ENCODE assay signal across 1 cellular context in the genomic region with DNA sequence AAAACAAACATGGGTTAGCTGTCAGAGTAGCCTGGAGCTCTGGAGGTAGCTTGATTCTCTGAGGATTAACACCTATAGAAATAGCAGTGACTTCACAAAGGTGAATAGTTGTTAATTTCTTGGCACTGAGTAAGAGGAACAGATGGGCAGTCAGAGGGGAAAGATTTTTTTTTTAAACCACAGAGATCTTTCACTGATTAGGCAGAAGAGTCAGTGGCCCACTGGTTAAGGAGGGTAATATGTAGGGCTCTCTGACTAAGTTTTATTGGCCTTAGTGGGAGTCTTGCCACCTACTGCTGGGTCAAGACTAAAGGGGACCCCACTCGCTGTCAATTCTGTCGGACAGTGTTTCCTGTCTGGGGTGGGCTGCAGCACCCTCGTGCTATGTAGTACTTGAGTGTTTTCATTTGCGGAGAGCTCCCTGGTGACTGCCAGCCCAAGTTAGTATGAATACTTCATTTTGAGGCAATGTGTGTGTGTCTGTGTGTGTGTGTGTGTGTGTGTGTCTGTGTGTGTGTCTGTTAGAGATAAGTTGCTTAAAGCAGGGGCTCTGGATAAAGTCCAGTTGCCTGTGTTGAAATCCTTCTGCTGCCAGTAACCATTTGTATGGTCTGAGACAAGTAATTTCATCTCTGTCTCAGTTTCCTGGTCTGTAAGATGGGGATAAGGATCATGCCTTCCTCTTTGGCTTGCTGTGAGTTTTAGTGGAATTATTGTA.
A peak's percentile ranks its signal among the peaks of the same experiment; 100 is the strongest.
TF ChIP-seq lines count a peak whose summit lies in the region.

No MANE protein-coding gene starts in this region.

TF ChIP-seq in HepG2, 621 proteins besides CTCF, POLR2A, EP300 and RAD21 (continued from another document):
- TF ChIP-seq, protein P1, sequence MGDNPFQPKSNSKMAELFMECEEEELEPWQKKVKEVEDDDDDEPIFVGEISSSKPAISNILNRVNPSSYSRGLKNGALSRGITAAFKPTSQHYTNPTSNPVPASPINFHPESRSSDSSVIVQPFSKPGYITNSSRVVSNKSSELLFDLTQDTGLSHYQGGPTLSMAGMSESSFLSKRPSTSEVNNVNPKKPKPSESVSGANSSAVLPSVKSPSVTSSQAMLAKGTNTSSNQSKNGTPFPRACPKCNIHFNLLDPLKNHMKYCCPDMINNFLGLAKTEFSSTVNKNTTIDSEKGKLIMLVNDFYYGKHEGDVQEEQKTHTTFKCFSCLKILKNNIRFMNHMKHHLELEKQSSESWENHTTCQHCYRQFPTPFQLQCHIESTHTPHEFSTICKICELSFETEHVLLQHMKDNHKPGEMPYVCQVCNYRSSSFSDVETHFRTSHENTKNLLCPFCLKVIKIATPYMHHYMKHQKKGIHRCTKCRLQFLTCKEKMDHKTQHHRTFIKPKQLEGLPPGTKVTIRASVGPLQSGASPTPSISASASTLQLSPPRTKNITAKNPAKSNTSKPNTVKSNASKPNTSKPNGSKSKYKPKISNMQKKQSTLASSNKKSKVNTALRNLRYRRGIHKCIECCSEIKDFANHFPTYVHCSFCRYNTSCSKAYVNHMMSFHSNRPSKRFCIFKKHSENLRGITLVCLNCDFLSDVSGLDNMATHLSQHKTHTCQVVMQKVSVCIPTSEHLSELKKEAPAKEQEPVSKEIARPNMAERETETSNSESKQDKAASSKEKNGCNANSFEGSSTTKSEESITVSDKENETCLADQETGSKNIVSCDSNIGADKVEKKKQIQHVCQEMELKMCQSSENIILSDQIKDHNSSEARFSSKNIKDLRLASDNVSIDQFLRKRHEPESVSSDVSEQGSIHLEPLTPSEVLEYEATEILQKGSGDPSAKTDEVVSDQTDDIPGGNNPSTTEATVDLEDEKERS (CRISPR knock-in tag; IDR thresholded peaks at IDR 0.05), result no peak
- TF ChIP-seq MED1 (CRISPR knock-in tag; IDR thresholded peaks at IDR 0.05) (peak; percentile 44; the same call in 1 of the 2 replicates), EEA1 (CRISPR knock-in tag; IDR thresholded peaks at IDR 0.05; ENCODE audit: borderline replicate concordance) (no peak), ISL2 (CRISPR knock-in tag; IDR thresholded peaks at IDR 0.05) (0 out of 2 replicates have a peak, but pooled peaks have one; percentile 27), ZNF136 (CRISPR knock-in tag; IDR thresholded peaks at IDR 0.05; ENCODE audit: low read depth) (no peak), CCDC6 (CRISPR knock-in tag; IDR thresholded peaks at IDR 0.05) (no peak), ZBTB7B (CRISPR knock-in tag; IDR thresholded peaks at IDR 0.05) (0 out of 2 replicates have a peak, but pooled peaks have one; percentile 26), ADNP (CRISPR knock-in tag; IDR thresholded peaks at IDR 0.05) (0 out of 2 replicates have a peak, but pooled peaks have one; percentile 52), ZNF816 (CRISPR knock-in tag; IDR thresholded peaks at IDR 0.05; ENCODE audit: borderline replicate concordance) (no peak), ZNF3 (CRISPR knock-in tag; IDR thresholded peaks at IDR 0.05) (peak; percentile 74; the same call in 1 of the 2 replicates), KDM1A (CRISPR knock-in tag; IDR thresholded peaks at IDR 0.05) (peak; percentile 98), SATB2 (CRISPR knock-in tag; IDR thresholded peaks at IDR 0.05) (no peak), POGZ (CRISPR knock-in tag; IDR thresholded peaks at IDR 0.05) (0 out of 2 replicates have a peak, but pooled peaks have one; percentile 16), ZMYM4 (CRISPR knock-in tag; IDR thresholded peaks at IDR 0.05) (peak; percentile 66), ZNF451 (CRISPR knock-in tag; IDR thresholded peaks at IDR 0.05) (no peak), ZNF652 (CRISPR knock-in tag; IDR thresholded peaks at IDR 0.05; ENCODE audit: borderline replicate concordance, low read depth) (peak; percentile 52; the same call in 1 of the 2 replicates), ZNF672 (CRISPR knock-in tag; IDR thresholded peaks at IDR 0.05) (no peak), ZSCAN25 (CRISPR knock-in tag; IDR thresholded peaks at IDR 0.05) (0 out of 2 replicates have a peak, but pooled peaks have one; percentile 18), DNMT3B (CRISPR knock-in tag; conservative IDR thresholded peaks at IDR 0.05) (no peak), JUN (CRISPR knock-in tag; IDR thresholded peaks at IDR 0.05) (no peak), NCOA2 (CRISPR knock-in tag; IDR thresholded peaks at IDR 0.05) (peak; percentile 38; the same call in 1 of the 2 replicates), SETDB1 (CRISPR knock-in tag; IDR thresholded peaks at IDR 0.05; ENCODE audit: borderline replicate concordance) (no peak), SAP130 (CRISPR knock-in tag; IDR thresholded peaks at IDR 0.05; ENCODE audit: low read depth) (0 out of 2 replicates have a peak, but pooled peaks have one; percentile 13), CEBPG (CRISPR knock-in tag; IDR thresholded peaks at IDR 0.05) (peak; percentile 68), ZBTB7A (CRISPR knock-in tag; IDR thresholded peaks at IDR 0.05) (no peak), NR2F6 (IDR thresholded peaks at IDR 0.05) (peak; percentile 26; the same call in 1 of the 2 replicates), NR2F6 (CRISPR knock-in tag; IDR thresholded peaks at IDR 0.05) (no peak)
- TF ChIP-seq, protein P2, sequence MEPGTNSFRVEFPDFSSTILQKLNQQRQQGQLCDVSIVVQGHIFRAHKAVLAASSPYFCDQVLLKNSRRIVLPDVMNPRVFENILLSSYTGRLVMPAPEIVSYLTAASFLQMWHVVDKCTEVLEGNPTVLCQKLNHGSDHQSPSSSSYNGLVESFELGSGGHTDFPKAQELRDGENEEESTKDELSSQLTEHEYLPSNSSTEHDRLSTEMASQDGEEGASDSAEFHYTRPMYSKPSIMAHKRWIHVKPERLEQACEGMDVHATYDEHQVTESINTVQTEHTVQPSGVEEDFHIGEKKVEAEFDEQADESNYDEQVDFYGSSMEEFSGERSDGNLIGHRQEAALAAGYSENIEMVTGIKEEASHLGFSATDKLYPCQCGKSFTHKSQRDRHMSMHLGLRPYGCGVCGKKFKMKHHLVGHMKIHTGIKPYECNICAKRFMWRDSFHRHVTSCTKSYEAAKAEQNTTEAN (CRISPR knock-in tag; conservative IDR thresholded peaks at IDR 0.05), result 0 out of 2 replicates have a peak, but pooled peaks have one; percentile 49
- TF ChIP-seq, protein P3, sequence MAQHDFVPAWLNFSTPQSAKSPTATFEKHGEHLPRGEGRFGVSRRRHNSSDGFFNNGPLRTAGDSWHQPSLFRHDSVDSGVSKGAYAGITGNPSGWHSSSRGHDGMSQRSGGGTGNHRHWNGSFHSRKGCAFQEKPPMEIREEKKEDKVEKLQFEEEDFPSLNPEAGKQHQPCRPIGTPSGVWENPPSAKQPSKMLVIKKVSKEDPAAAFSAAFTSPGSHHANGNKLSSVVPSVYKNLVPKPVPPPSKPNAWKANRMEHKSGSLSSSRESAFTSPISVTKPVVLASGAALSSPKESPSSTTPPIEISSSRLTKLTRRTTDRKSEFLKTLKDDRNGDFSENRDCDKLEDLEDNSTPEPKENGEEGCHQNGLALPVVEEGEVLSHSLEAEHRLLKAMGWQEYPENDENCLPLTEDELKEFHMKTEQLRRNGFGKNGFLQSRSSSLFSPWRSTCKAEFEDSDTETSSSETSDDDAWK (CRISPR knock-in tag; IDR thresholded peaks at IDR 0.05), result no peak
- TF ChIP-seq, protein P4, sequence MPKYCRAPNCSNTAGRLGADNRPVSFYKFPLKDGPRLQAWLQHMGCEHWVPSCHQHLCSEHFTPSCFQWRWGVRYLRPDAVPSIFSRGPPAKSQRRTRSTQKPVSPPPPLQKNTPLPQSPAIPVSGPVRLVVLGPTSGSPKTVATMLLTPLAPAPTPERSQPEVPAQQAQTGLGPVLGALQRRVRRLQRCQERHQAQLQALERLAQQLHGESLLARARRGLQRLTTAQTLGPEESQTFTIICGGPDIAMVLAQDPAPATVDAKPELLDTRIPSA (CRISPR knock-in tag; IDR thresholded peaks at IDR 0.05; ENCODE audit: borderline replicate concordance), result no peak
- TF ChIP-seq, protein P5, sequence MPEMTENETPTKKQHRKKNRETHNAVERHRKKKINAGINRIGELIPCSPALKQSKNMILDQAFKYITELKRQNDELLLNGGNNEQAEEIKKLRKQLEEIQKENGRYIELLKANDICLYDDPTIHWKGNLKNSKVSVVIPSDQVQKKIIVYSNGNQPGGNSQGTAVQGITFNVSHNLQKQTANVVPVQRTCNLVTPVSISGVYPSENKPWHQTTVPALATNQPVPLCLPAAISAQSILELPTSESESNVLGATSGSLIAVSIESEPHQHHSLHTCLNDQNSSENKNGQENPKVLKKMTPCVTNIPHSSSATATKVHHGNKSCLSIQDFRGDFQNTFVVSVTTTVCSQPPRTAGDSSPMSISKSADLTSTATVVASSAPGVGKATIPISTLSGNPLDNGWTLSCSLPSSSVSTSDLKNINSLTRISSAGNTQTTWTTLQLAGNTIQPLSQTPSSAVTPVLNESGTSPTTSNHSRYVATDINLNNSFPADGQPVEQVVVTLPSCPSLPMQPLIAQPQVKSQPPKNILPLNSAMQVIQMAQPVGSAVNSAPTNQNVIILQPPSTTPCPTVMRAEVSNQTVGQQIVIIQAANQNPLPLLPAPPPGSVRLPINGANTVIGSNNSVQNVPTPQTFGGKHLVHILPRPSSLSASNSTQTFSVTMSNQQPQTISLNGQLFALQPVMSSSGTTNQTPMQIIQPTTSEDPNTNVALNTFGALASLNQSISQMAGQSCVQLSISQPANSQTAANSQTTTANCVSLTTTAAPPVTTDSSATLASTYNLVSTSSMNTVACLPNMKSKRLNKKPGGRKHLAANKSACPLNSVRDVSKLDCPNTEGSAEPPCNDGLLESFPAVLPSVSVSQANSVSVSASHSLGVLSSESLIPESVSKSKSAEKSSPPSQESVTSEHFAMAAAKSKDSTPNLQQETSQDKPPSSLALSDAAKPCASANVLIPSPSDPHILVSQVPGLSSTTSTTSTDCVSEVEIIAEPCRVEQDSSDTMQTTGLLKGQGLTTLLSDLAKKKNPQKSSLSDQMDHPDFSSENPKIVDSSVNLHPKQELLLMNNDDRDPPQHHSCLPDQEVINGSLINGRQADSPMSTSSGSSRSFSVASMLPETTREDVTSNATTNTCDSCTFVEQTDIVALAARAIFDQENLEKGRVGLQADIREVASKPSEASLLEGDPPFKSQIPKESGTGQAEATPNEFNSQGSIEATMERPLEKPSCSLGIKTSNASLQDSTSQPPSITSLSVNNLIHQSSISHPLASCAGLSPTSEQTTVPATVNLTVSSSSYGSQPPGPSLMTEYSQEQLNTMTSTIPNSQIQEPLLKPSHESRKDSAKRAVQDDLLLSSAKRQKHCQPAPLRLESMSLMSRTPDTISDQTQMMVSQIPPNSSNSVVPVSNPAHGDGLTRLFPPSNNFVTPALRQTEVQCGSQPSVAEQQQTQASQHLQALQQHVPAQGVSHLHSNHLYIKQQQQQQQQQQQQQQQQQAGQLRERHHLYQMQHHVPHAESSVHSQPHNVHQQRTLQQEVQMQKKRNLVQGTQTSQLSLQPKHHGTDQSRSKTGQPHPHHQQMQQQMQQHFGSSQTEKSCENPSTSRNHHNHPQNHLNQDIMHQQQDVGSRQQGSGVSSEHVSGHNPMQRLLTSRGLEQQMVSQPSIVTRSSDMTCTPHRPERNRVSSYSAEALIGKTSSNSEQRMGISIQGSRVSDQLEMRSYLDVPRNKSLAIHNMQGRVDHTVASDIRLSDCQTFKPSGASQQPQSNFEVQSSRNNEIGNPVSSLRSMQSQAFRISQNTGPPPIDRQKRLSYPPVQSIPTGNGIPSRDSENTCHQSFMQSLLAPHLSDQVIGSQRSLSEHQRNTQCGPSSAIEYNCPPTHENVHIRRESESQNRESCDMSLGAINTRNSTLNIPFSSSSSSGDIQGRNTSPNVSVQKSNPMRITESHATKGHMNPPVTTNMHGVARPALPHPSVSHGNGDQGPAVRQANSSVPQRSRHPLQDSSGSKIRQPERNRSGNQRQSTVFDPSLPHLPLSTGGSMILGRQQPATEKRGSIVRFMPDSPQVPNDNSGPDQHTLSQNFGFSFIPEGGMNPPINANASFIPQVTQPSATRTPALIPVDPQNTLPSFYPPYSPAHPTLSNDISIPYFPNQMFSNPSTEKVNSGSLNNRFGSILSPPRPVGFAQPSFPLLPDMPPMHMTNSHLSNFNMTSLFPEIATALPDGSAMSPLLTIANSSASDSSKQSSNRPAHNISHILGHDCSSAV (CRISPR knock-in tag; IDR thresholded peaks at IDR 0.05; ENCODE audit: borderline replicate concordance), result no peak
- TF ChIP-seq, protein P6, sequence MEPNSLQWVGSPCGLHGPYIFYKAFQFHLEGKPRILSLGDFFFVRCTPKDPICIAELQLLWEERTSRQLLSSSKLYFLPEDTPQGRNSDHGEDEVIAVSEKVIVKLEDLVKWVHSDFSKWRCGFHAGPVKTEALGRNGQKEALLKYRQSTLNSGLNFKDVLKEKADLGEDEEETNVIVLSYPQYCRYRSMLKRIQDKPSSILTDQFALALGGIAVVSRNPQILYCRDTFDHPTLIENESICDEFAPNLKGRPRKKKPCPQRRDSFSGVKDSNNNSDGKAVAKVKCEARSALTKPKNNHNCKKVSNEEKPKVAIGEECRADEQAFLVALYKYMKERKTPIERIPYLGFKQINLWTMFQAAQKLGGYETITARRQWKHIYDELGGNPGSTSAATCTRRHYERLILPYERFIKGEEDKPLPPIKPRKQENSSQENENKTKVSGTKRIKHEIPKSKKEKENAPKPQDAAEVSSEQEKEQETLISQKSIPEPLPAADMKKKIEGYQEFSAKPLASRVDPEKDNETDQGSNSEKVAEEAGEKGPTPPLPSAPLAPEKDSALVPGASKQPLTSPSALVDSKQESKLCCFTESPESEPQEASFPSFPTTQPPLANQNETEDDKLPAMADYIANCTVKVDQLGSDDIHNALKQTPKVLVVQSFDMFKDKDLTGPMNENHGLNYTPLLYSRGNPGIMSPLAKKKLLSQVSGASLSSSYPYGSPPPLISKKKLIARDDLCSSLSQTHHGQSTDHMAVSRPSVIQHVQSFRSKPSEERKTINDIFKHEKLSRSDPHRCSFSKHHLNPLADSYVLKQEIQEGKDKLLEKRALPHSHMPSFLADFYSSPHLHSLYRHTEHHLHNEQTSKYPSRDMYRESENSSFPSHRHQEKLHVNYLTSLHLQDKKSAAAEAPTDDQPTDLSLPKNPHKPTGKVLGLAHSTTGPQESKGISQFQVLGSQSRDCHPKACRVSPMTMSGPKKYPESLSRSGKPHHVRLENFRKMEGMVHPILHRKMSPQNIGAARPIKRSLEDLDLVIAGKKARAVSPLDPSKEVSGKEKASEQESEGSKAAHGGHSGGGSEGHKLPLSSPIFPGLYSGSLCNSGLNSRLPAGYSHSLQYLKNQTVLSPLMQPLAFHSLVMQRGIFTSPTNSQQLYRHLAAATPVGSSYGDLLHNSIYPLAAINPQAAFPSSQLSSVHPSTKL (CRISPR knock-in tag; IDR thresholded peaks at IDR 0.05), result peak; percentile 49; the same call in 1 of the 2 replicates
TF ChIP-seq in HepG2: peak in this region for 38.
